8 cellular contexts compared by ENCODE assay signal in genomic region chr4:185471235-185472062, GRCh38. TPM values are rescaled to one million over a fixed set of nuclear protein-coding genes. Genes with fewer than 3 reads are reported as not detected.
DNase-seq lines count a peak whose midpoint lies in the region; ATAC-seq and TF ChIP-seq lines count a peak whose summit lies in the region.

TSS of gene CCDC110 (minus strand) at chr4:185471733. CDS start at chr4:185471683, 50 bp downstream.

- intact Hi-C loops in dendritic cell treated with granulocyte-macrophage colony-stimulating factor and Interleukin-4, amounts not matched to agents 40 ng/mL and 50 ng/mL, for 4 days (cut with micrococcal nuclease), result loop anchor here (1.0 to 10.0 kb wide), 5 partner anchors 46 to 721 kb away; partner anchors contain the start of genes ANKRD37, CFAP97, CYP4V2 and UFSP2
- intact Hi-C loops in right lobe of liver (cut with DNase I), result no loop called here

- 2% methylated on average over 43 of the region's 92 CpGs for WGBS in right lobe of liver (ENCODE audit: insufficient coverage, low coverage, low lambda C conversion rate, missing lambda C conversion rate)

- H3K4me1 ChIP-seq in right lobe of liver, result no peaks in the 10 kb centered on the region

- H3K27ac ChIP-seq in right lobe of liver, result peak within 1 kb of the TSS in 2 of 3 donors; percentile 50 to 51

- TF ChIP-seq POLR2A in GM18951 (IDR thresholded peaks at IDR 0.05; ENCODE audit: extremely low read depth, insufficient read depth, insufficient read length) (peak; percentile 41), right lobe of liver (IDR thresholded peaks at IDR 0.05) (peak; percentile 21)

- H3K4me3 Mint-ChIP-seq in dendritic cell treated with granulocyte-macrophage colony-stimulating factor and Interleukin-4, amounts not matched to agents 40 ng/mL and 50 ng/mL, for 4 days, result peak within 1 kb of the TSS; percentile 73

- H3K4me3 ChIP-seq in AG10803 (ENCODE audit: low read length) (peak within 1 kb of the TSS; percentile 69), right lobe of liver (peak within 1 kb of the TSS; percentile 66 to 91 (median 75))

- H3K4me1 Mint-ChIP-seq in dendritic cell treated with granulocyte-macrophage colony-stimulating factor and Interleukin-4, amounts not matched to agents 40 ng/mL and 50 ng/mL, for 4 days (ENCODE audit: low read depth), result peaks cover 6% of the 10 kb centered on the region

- in situ Hi-C loops in GM18951 (cut with MboI; ENCODE audit: low sequenced_read_pairs, unreplicated experiment), result loop anchor here (25.0 kb wide), 1 partner anchor 566 kb away; no protein-coding TSS in a partner anchor

- H3K9me3 Mint-ChIP-seq in dendritic cell treated with granulocyte-macrophage colony-stimulating factor and Interleukin-4, amounts not matched to agents 40 ng/mL and 50 ng/mL, for 4 days, result peaks cover 6% of the 10 kb centered on the region

- ATAC-seq in HG03175 (IDR thresholded peaks at IDR 0.05; ENCODE audit: unreplicated experiment) (peak; percentile 90), right lobe of liver (peak; percentile 96 to 99 (median 98))

- no peaks in the 10 kb centered on the region for H3K9me3 ChIP-seq in right lobe of liver

- peaks cover 59% of the 10 kb centered on the region for H3K27me3 Mint-ChIP-seq in dendritic cell treated with granulocyte-macrophage colony-stimulating factor and Interleukin-4, amounts not matched to agents 40 ng/mL and 50 ng/mL, for 4 days

- peak within 1 kb of the TSS; percentile 32 for H3K27ac Mint-ChIP-seq in dendritic cell treated with granulocyte-macrophage colony-stimulating factor and Interleukin-4, amounts not matched to agents 40 ng/mL and 50 ng/mL, for 4 days

- TF ChIP-seq CTCF in AG10803 (conservative IDR thresholded peaks at IDR 0.05; ENCODE audit: low read length) (peak; percentile 22; the same call in 1 of the 2 replicates), right lobe of liver (IDR thresholded peaks at IDR 0.05) (peak; percentile 63 to 77 (median 67))

- H3K27me3 ChIP-seq in right lobe of liver, result no peaks in the 10 kb centered on the region

- peak; percentile 92 for DNase-seq in AG10803 (ENCODE audit: low read depth)
- DNase-seq in NCI-H446 treated with DMSO at 0.1 percent for 48 hours (lab: John Stamatoyannopoulos, UW), result peak; percentile 69
- peak; percentile 93 for DNase-seq in activated CD4-positive, alpha-beta T cell treated with anti-CD3 and anti-CD28 coated beads, Interleukin-2, amount 50 U/mL, for 1 hour
- peak; percentile 96 to 98 (median 97) for DNase-seq in right lobe of liver
- DNase-seq in stimulated activated CD4-positive, alpha-beta T cell treated with anti-CD3 and anti-CD28 coated beads, Interleukin-4, amount 100 ng/mL, for 1 hour, result peak; percentile 92

- no peaks in the 10 kb centered on the region for H3K36me3 ChIP-seq in right lobe of liver

- H3K36me3 Mint-ChIP-seq in dendritic cell treated with granulocyte-macrophage colony-stimulating factor and Interleukin-4, amounts not matched to agents 40 ng/mL and 50 ng/mL, for 4 days (ENCODE audit: low read depth), result no peaks in the 10 kb centered on the region

RNA-seq across cellular contexts. Expression of gene CCDC110, which starts in this region (rescaled TPM):
- 1 to 10 TPM in 1 of 6 experiments, under 1 TPM in 5; 0.39 to 1.4 (median 0.46) TPM for total RNA-seq in right lobe of liver

Comparison
In these comparisons a context has a peak if more than half of its experiments do, and no peak if none do; other contexts are left out.
1. Peak in every context shown above with its lines: DNase-seq, ATAC-seq, H3K4me3 ChIP-seq and H3K27ac ChIP-seq.